ENCODE assay signal across 30 cellular contexts in the genomic region with DNA sequence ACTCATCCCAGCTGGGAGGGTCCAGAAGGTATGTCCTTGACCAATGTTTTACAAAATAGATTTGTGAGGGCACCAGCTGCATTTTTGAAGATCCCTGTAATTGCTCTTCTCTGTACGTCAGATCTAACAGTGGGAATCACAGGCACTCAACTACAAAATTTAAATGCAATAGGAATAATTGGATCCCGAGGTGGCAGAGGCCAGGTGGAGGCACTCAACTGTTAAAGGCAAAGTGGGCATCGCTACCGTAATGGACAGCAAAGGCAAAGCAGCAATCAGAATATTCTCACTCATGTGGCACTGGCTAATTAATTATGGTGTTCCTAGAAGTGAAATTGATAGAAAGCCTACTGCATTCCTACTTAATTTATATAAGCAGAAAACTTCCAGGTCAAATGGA.
"Had no signal": no experiment of that assay in that cellular context is flagged by ENCODE, and none has a peak within 500 bp of the region (broad histone marks: within the 10 kb centered on the region; RNA-seq: fewer than 3 reads in every experiment).

No MANE protein-coding gene starts in this region.

- ATAC-seq: Panc1, Right ventricle myocardium inferior, SK-N-SH treated with all-trans-retinoic acid at 6 μM for 48 hours had no signal

- H3K27me3 ChIP-seq: SJCRH30 had no signal

- H3K27ac ChIP-seq: KMS-11, PC-9, RWPE1, SJCRH30, SK-N-MC had no signal

- H3K9me3 ChIP-seq: SJCRH30 had no signal

- H3K36me3 ChIP-seq: SJCRH30 had no signal

- H3K4me1 ChIP-seq: SJCRH30 had no signal

- H3K4me3 ChIP-seq: PC-9, SJCRH30, SK-N-MC had no signal

- DNase-seq: Karpas-422, KBM-7, MM.1S, MV-4-11, NCI-H1092, NCI-H1105, NCI-H1417 treated with DMSO at 0.1 percent for 48 hours, NCI-H1436 treated with DMSO at 0.1 percent for 48 hours, NCI-H1694 treated with DMSO at 0.1 percent for 48 hours, NCI-H187 treated with DMSO at 0.1 percent for 48 hours, NCI-H2029, NCI-H2081, NCI-H2171 treated with DMSO at 0.1 percent for 48 hours, NCI-H2227 treated with DMSO at 0.1 percent for 48 hours, NCI-H345, NCI-H446, NCI-H510A treated with DMSO at 0.1 percent for 48 hours, NCI-H524 treated with DMSO at 0.1 percent for 48 hours, NCI-H526 treated with DMSO at 0.1 percent for 48 hours, NCI-H774, PC-9, SHP77, SIG-M5, SJCRH30 had no signal
